Comparison of ENCODE assay signal across 8 cellular contexts in the genomic region with DNA sequence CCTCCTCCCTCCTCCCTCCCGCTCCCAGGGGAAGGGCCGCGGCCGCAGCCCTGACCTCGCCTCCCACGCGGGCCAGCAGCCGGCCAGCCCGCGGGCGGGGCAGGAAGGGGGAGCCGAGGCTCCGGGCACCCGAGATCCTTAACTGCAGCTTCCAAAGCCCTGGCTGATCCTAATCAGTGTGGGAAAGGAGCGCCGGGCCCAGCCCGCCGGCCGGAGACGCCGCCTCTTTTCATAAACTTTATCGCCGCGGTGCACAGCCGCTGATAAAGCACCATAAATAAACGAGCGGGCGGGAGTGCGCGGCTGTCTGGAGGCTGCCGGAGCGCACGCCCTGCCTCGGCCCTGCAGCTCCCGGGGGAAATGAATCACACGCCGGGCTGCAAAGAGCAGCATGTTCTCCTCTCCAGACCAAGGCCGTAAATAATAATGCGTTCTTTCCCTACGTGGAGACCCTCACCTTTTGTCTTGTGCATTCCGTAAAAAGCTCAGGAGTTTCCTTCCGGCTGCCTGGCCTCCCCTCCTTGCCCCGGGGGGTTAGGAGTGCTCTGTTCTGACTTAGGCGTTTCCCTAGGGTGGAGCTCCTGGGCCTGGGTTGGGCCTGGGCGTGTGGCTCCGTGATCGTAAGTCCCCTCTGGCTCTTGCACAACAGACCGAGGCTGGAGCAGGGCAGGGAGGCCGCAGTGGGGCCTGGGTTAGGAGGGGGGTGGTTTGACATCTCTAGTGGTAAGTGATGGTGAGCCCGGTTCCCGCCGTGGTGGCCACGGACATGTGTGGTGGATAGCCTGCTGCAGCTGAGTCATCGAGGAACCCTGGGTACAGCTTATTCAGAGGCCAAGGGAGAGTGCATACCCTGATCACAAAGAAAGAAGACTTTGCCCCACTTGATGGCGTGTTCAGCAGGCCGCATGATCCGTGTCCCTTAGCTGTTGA.
DNase-seq lines count a peak whose midpoint lies in the region; ATAC-seq, FAIRE-seq and TF ChIP-seq lines count a peak whose summit lies in the region.

No MANE protein-coding gene starts in this region.

- peak overlapping the region; percentile 65 for H3K18ac ChIP-seq in H1 (ENCODE audit: extremely low read depth, low read length)

- no peak for TF ChIP-seq RAD21 in H1 (IDR thresholded peaks at IDR 0.05 in 1 of 2, conservative IDR thresholded peaks at IDR 0.05 in 1 of 2; ENCODE audit: low read depth in 2 of 2, low read length in 2 of 2)

- H3K14ac ChIP-seq in H1 (ENCODE audit: insufficient read length) = peak overlapping the region; percentile 70

- POLR2A ChIA-PET in H1 (lab: Charles Lee; ENCODE audit: partially characterized antibody) = interaction anchor here (1.0 to 2.0 kb wide), 6 partner anchors 10 to 136 kb away, joined by 3 to 4 read pairs (median 3); no protein-coding TSS in a partner anchor

- peak overlapping the region; percentile 77; the same call in 1 of the 2 replicates for H2BK20ac ChIP-seq in H1 (ENCODE audit: low read length)

- H4K91ac ChIP-seq in H1 (replicated peaks; ENCODE audit: insufficient read length, low read length) = peak overlapping the region; percentile 76

- H3K23ac ChIP-seq in H1 (ENCODE audit: insufficient read length) = no peak overlapping the region

- no peak for TF ChIP-seq CTCF in GM06990 (IDR thresholded peaks at IDR 0.05; ENCODE audit: insufficient read depth, low read length, poor library complexity, severe bottlenecking)
- TF ChIP-seq CTCF in H1 (IDR thresholded peaks at IDR 0.05; ENCODE audit: control extremely low read depth in 1 of 3, insufficient read depth in 1 of 3, low read depth in 1 of 3, low read length in 3 of 3) = no peak
- TF ChIP-seq CTCF in lung (IDR thresholded peaks at IDR 0.05; ENCODE audit: control extremely low read depth, extremely low read depth) = no peak

- peak overlapping the region; percentile 91 for H2AFZ ChIP-seq in H1 (ENCODE audit: low read length)

- H3K36me3 ChIP-seq in GM06990 (ENCODE audit: control insufficient read depth, insufficient read depth, low read length) (no peaks in the 10 kb centered on the region), H1 (ENCODE audit: control insufficient read depth in 2 of 4, insufficient read depth in 4 of 4, low read length in 3 of 4) (no peaks in the 10 kb centered on the region), lung (ENCODE audit: control insufficient read depth in 2 of 2, insufficient read depth in 2 of 2, low read length in 2 of 2) (no peaks in the 10 kb centered on the region)

- peak overlapping the region; percentile 67 to 87 for H3K4me2 ChIP-seq in H1 (ENCODE audit: insufficient read depth in 1 of 2, low read depth in 2 of 2, low read length in 2 of 2)

- 0 out of 2 replicates have a peak overlapping the region, but pooled peaks have one; percentile 42 for H2BK12ac ChIP-seq in H1 (ENCODE audit: low read depth, low read length)

- no peak overlapping the region for H2AK5ac ChIP-seq in H1 (ENCODE audit: low read depth, low read length)

- peak overlapping the region; percentile 93 for H3K4ac ChIP-seq in H1 (replicated peaks; ENCODE audit: insufficient read length, low read depth, low read length)

- H3K56ac ChIP-seq in H1 (replicated peaks; ENCODE audit: insufficient read length, low read depth, low read length) = no peak overlapping the region

- H2BK120ac ChIP-seq in H1 (replicated peaks; ENCODE audit: low read depth, low read length) = peak overlapping the region; percentile 36

- CTCF ChIA-PET in H1 (lab: Charles Lee; ENCODE audit: partially characterized antibody) = interaction anchor here (0.7 to 1.5 kb wide), 7 partner anchors 9 to 322 kb away, joined by 3 to 5 read pairs (median 4); no protein-coding TSS in a partner anchor

- H4K8ac ChIP-seq in H1 (ENCODE audit: extremely low read depth, insufficient read depth, low read length) = peak overlapping the region; percentile 92

- H3K79me1 ChIP-seq in H1 (ENCODE audit: low read depth, low read length) = no peaks in the 10 kb centered on the region

- peak overlapping the region; percentile 20; the same call in 1 of the 2 replicates for H2BK15ac ChIP-seq in H1 (ENCODE audit: low read length)

- H3K23me2 ChIP-seq in H1 (ENCODE audit: low read depth, low read length) = no peaks in the 10 kb centered on the region; the same call in 1 of the 2 replicates

- TF ChIP-seq POLR2A in H1 (IDR thresholded peaks at IDR 0.05; ENCODE audit: control extremely low read depth in 1 of 2, low read depth in 2 of 2, low read length in 2 of 2) = no peak

- 17% methylated on average over 48 of the region's 57 CpGs; no CpG with 5 or more reads in 1 of the 2 experiments for WGBS in H1 (ENCODE audit: extremely low coverage in 1 of 2, insufficient coverage in 1 of 2, insufficient read length in 1 of 2, insufficient replicate concordance in 2 of 2, low coverage in 1 of 2, low lambda C conversion rate in 2 of 2, missing lambda C conversion rate in 1 of 2), 2 experiments
- 5 to 6% methylated on average over 56 to 57 of the region's 57 CpGs for WGBS in lung, 2 donors

- peak; percentile 90 for ATAC-seq in lung (ENCODE audit: insufficient read depth, low FRiP score)
- no peak for ATAC-seq in HG03280 (IDR thresholded peaks at IDR 0.05; ENCODE audit: unreplicated experiment)

- H3K9me3 ChIP-seq in H1 (ENCODE audit: insufficient read depth in 2 of 2, low read depth in 1 of 2, low read length in 1 of 2) = no peaks in the 10 kb centered on the region
- no peaks in the 10 kb centered on the region for H3K9me3 ChIP-seq in lung (ENCODE audit: control insufficient read depth in 2 of 2, insufficient read depth in 1 of 2, low read length in 1 of 2)

- H3K27ac ChIP-seq in H1 (ENCODE audit: low read depth, low read length) (no peak overlapping the region), lung (ENCODE audit: low read depth in 1 of 2, low read length in 1 of 2) (peak overlapping the region; percentile 83 to 88)

- no peaks in the 10 kb centered on the region for H4K20me1 ChIP-seq in H1 (replicated peaks in 1 of 2; ENCODE audit: control insufficient read depth in 1 of 2, insufficient read depth in 2 of 2, low read length in 2 of 2)

- H3K4me3 ChIP-seq in GM06990 (replicated peaks; ENCODE audit: low read depth, low read length) (peak overlapping the region; percentile 49), H1 (ENCODE audit: extremely low read depth in 1 of 4, insufficient read depth in 2 of 4, low read depth in 3 of 4, low read length in 4 of 4) (peak overlapping the region; percentile 29 to 61 (median 46)), lung (no peak overlapping the region)

- FAIRE-seq in H1 (lab: Jason Lieb, UNC) = no peak

- DNase-seq in GM06990 (ENCODE audit: extremely low read depth, insufficient read length) (peak; percentile 82), H4 (ENCODE audit: low spot score) (peak; percentile 93), M059J (ENCODE audit: low read depth) (peak; percentile 98), T1000 (lab: John Stamatoyannopoulos, UW) (peak; percentile 62), H1 (ENCODE audit: low read depth in 1 of 2, low spot score in 2 of 2) (peak; percentile 41 to 65), lung (ENCODE audit: low spot score) (peak; percentile 89)
- peak; percentile 24 to 28 for DNase-seq in stimulated activated CD4-positive, alpha-beta T cell treated with anti-CD3 and anti-CD28 coated beads, Interleukin-4, amount 100 ng/mL, for 4 hours

- no peak for TF ChIP-seq EP300 in H1 (IDR thresholded peaks at IDR 0.05; ENCODE audit: borderline replicate concordance in 1 of 2, low read depth in 2 of 2, low read length in 2 of 2)

- H3K79me2 ChIP-seq in H1 (ENCODE audit: control insufficient read depth in 1 of 2, insufficient read depth in 2 of 2, low read length in 2 of 2) = no peaks in the 10 kb centered on the region

- H3K4me1 ChIP-seq in H1 (replicated peaks in 1 of 4; ENCODE audit: control insufficient read depth in 3 of 4, insufficient read depth in 4 of 4, low read length in 3 of 4) (peaks cover 6 to 15% (median 11%) of the 10 kb centered on the region in 4 experiments), lung (ENCODE audit: control insufficient read depth in 2 of 2, insufficient read depth in 2 of 2, low read length in 2 of 2) (peaks cover 11 to 17% of the 10 kb centered on the region in 2 donors)

- peak overlapping the region; percentile 56 for H4K5ac ChIP-seq in H1 (ENCODE audit: insufficient read length, low read depth, low read length)

- H3K27me3 ChIP-seq in GM06990 (replicated peaks; ENCODE audit: control insufficient read depth, insufficient read depth, low read length) (no peaks in the 10 kb centered on the region), H1 (replicated peaks in 1 of 4; ENCODE audit: control insufficient read depth in 3 of 4, extremely low read depth in 1 of 4, insufficient read depth in 3 of 4, low read length in 3 of 4) (peaks cover 0 to 8% (median 4%) of the 10 kb centered on the region in 4 experiments; a peak in 4 of 7 replicates), lung (ENCODE audit: control insufficient read depth, insufficient read depth) (no peaks in the 10 kb centered on the region)

- no peak overlapping the region for H3K9ac ChIP-seq in H1 (replicated peaks in 1 of 4; ENCODE audit: extremely low read depth in 1 of 4, low read depth in 3 of 4, low read length in 3 of 4)

- peak overlapping the region; percentile 77; the same call in 1 of the 2 replicates for H2BK5ac ChIP-seq in H1 (ENCODE audit: low read depth, low read length)

TF ChIP-seq in H1, 55 proteins besides CTCF, POLR2A, EP300 and RAD21 (continues in another document):
- TF ChIP-seq CEBPB (IDR thresholded peaks at IDR 0.05; ENCODE audit: low read depth, low read length) (peak; percentile 69; the same call in 1 of the 2 replicates), RNF2 (IDR thresholded peaks at IDR 0.05; ENCODE audit: borderline replicate concordance, low read depth, low read length, missing control alignments, poor library complexity, severe bottlenecking) (no peak), SP2 (IDR thresholded peaks at IDR 0.05; ENCODE audit: low read length) (no peak), MAX (IDR thresholded peaks at IDR 0.05) (0 out of 2 replicates have a peak, but pooled peaks have one; percentile 3), CTBP2 (IDR thresholded peaks at IDR 0.05; ENCODE audit: borderline replicate concordance, insufficient read depth, insufficient read length, low read length) (no peak), BRCA1 (IDR thresholded peaks at IDR 0.05; ENCODE audit: low read depth, low read length) (no peak), CHD1 (IDR thresholded peaks at IDR 0.05; ENCODE audit: low read depth, low read length) (no peak), RXRA (IDR thresholded peaks at IDR 0.05; ENCODE audit: insufficient read depth, low read depth, low read length) (no peak), KDM5A (IDR thresholded peaks at IDR 0.05; ENCODE audit: low read length) (no peak), HDAC6 (IDR thresholded peaks at IDR 0.05; ENCODE audit: low read depth, low read length) (no peak), MAFK (IDR thresholded peaks at IDR 0.05; ENCODE audit: low read depth, low read length) (no peak), KDM1A (IDR thresholded peaks at IDR 0.05; ENCODE audit: borderline replicate concordance, low read length) (no peak), POLR2AphosphoS5 (IDR thresholded peaks at IDR 0.05; ENCODE audit: low read depth, low read length) (no peak)

Comparison
In these comparisons a context has a peak if more than half of its experiments do, and no peak if none do; other contexts are left out.
1. DNase-seq: peak in every context shown above with its lines; median percentile 98 in M059J; 93 in H4; 89 in lung; 82 in GM06990; 62 in T1000; 53 in H1; 26 in stimulated activated CD4-positive, alpha-beta T cell treated with anti-CD3 and anti-CD28 coated beads, Interleukin-4, amount 100 ng/mL, for 4 hours.